In genomic region chr1:59446257-59446901, GRCh38 we compare ENCODE assay signal across 1 cellular context.
TF ChIP-seq lines count a peak whose summit lies in the region.

No MANE protein-coding gene starts in this region.

TF ChIP-seq in GM23338, 12 proteins besides CTCF, POLR2A, EP300 and RAD21 (continued from another document):
- TF ChIP-seq, protein P1, sequence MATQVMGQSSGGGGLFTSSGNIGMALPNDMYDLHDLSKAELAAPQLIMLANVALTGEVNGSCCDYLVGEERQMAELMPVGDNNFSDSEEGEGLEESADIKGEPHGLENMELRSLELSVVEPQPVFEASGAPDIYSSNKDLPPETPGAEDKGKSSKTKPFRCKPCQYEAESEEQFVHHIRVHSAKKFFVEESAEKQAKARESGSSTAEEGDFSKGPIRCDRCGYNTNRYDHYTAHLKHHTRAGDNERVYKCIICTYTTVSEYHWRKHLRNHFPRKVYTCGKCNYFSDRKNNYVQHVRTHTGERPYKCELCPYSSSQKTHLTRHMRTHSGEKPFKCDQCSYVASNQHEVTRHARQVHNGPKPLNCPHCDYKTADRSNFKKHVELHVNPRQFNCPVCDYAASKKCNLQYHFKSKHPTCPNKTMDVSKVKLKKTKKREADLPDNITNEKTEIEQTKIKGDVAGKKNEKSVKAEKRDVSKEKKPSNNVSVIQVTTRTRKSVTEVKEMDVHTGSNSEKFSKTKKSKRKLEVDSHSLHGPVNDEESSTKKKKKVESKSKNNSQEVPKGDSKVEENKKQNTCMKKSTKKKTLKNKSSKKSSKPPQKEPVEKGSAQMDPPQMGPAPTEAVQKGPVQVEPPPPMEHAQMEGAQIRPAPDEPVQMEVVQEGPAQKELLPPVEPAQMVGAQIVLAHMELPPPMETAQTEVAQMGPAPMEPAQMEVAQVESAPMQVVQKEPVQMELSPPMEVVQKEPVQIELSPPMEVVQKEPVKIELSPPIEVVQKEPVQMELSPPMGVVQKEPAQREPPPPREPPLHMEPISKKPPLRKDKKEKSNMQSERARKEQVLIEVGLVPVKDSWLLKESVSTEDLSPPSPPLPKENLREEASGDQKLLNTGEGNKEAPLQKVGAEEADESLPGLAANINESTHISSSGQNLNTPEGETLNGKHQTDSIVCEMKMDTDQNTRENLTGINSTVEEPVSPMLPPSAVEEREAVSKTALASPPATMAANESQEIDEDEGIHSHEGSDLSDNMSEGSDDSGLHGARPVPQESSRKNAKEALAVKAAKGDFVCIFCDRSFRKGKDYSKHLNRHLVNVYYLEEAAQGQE (IDR thresholded peaks at IDR 0.05; ENCODE audit: unreplicated experiment), result no peak
